In the genomic region with DNA sequence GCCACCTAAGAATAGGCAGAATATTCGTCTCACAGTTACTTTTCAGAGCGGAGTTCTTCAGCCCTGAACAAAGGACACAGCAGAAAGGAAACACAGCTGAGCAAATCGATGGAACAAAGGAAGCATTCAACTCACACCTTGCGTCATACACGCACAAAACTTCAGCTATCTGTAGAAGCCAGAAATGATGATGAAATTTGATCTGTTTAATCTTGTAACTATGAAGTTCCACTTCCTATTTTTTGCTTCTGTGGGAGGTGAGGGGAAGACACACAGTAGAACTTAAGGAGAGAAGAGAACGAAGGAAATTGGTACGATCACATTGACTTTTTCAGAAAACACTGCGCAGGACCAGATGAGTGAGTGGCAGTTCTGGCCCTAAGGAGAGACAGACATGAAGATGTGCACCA, we compare ENCODE assay signal across 1 cellular context.
A peak's percentile ranks its signal among the peaks of the same experiment; 100 is the strongest.
TF ChIP-seq lines count a peak whose summit lies in the region.

No MANE protein-coding gene starts in this region.

TF ChIP-seq in HepG2, 621 proteins besides CTCF, POLR2A, EP300 and RAD21 (continued from another document and continues in another):
- TF ChIP-seq, protein P1, sequence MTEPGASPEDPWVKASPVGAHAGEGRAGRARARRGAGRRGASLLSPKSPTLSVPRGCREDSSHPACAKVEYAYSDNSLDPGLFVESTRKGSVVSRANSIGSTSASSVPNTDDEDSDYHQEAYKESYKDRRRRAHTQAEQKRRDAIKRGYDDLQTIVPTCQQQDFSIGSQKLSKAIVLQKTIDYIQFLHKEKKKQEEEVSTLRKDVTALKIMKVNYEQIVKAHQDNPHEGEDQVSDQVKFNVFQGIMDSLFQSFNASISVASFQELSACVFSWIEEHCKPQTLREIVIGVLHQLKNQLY (CRISPR knock-in tag; IDR thresholded peaks at IDR 0.05) = peak; percentile 45; the same call in 1 of the 2 replicates
- TF ChIP-seq RFXAP (CRISPR knock-in tag; IDR thresholded peaks at IDR 0.05; ENCODE audit: borderline replicate concordance) (no peak), POLR2AphosphoS2 (IDR thresholded peaks at IDR 0.05; ENCODE audit: low read depth, low read length) (no peak), KDM2A (CRISPR knock-in tag; IDR thresholded peaks at IDR 0.05; ENCODE audit: borderline replicate concordance, low read depth) (no peak), ZMAT3 (CRISPR knock-in tag; conservative IDR thresholded peaks at IDR 0.05) (no peak), DMAP1 (CRISPR knock-in tag; IDR thresholded peaks at IDR 0.05) (no peak), MBNL3 (CRISPR knock-in tag; conservative IDR thresholded peaks at IDR 0.05) (no peak), JDP2 (CRISPR knock-in tag; IDR thresholded peaks at IDR 0.05; ENCODE audit: borderline replicate concordance) (no peak), ZSCAN12 (CRISPR knock-in tag; IDR thresholded peaks at IDR 0.05) (no peak), ZNF615 (CRISPR knock-in tag; IDR thresholded peaks at IDR 0.05; ENCODE audit: borderline replicate concordance) (no peak), ZMYM2 (CRISPR knock-in tag; IDR thresholded peaks at IDR 0.05) (no peak), ARID2 (CRISPR knock-in tag; IDR thresholded peaks at IDR 0.05; ENCODE audit: borderline replicate concordance) (no peak), MAZ (IDR thresholded peaks at IDR 0.05; ENCODE audit: borderline replicate concordance, low read depth, low read length) (no peak), MAZ (CRISPR knock-in tag; IDR thresholded peaks at IDR 0.05; ENCODE audit: low read depth) (no peak), SMAD3 (CRISPR knock-in tag; IDR thresholded peaks at IDR 0.05) (peak; percentile 80; the same call in 1 of the 2 replicates), RBFOX2 (IDR thresholded peaks at IDR 0.05; ENCODE audit: low read depth, low read length) (0 out of 2 replicates have a peak, but pooled peaks have one; percentile 43), ZNF75D (CRISPR knock-in tag; IDR thresholded peaks at IDR 0.05; ENCODE audit: borderline replicate concordance) (no peak), ZNF546 (CRISPR knock-in tag; conservative IDR thresholded peaks at IDR 0.05) (no peak), DR1 (CRISPR knock-in tag; IDR thresholded peaks at IDR 0.05) (no peak), NBN (conservative IDR thresholded peaks at IDR 0.05) (no peak), AGO1 (IDR thresholded peaks at IDR 0.05; ENCODE audit: low read depth, low read length, poor library complexity, severe bottlenecking) (no peak), SSRP1 (CRISPR knock-in tag; IDR thresholded peaks at IDR 0.05) (no peak), ATM (IDR thresholded peaks at IDR 0.05; ENCODE audit: borderline replicate concordance) (no peak), HOXA7 (CRISPR knock-in tag; IDR thresholded peaks at IDR 0.05) (no peak), REXO4 (CRISPR knock-in tag; IDR thresholded peaks at IDR 0.05; ENCODE audit: borderline replicate concordance) (no peak), TBX2 (CRISPR knock-in tag; IDR thresholded peaks at IDR 0.05; ENCODE audit: borderline replicate concordance) (peak; percentile 82; the same call in 1 of the 2 replicates), YY1 (IDR thresholded peaks at IDR 0.05; ENCODE audit: insufficient read depth, insufficient replicate concordance, low read depth, low read length) (no peak), ZNF484 (CRISPR knock-in tag; IDR thresholded peaks at IDR 0.05; ENCODE audit: borderline replicate concordance, low read depth) (no peak), TARDBP (CRISPR knock-in tag; IDR thresholded peaks at IDR 0.05) (peak; percentile 78; the same call in 1 of the 2 replicates), NFATC3 (CRISPR knock-in tag; IDR thresholded peaks at IDR 0.05) (no peak), FOSL1 (CRISPR knock-in tag; IDR thresholded peaks at IDR 0.05; ENCODE audit: borderline replicate concordance) (no peak), ZNF562 (CRISPR knock-in tag; IDR thresholded peaks at IDR 0.05; ENCODE audit: borderline replicate concordance) (no peak), ZFP1 (CRISPR knock-in tag; IDR thresholded peaks at IDR 0.05) (no peak), MED8 (CRISPR knock-in tag; IDR thresholded peaks at IDR 0.05; ENCODE audit: insufficient replicate concordance) (no peak), ZNF878 (CRISPR knock-in tag; IDR thresholded peaks at IDR 0.05) (peak; percentile 48; the same call in 1 of the 2 replicates), ZFX (CRISPR knock-in tag; IDR thresholded peaks at IDR 0.05; ENCODE audit: low read depth) (no peak), CBX5 (CRISPR knock-in tag; IDR thresholded peaks at IDR 0.05; ENCODE audit: borderline replicate concordance) (peak; percentile 43; the same call in 1 of the 2 replicates), ZNF124 (CRISPR knock-in tag; IDR thresholded peaks at IDR 0.05) (peak; percentile 72; the same call in 1 of the 2 replicates), ZNF629 (CRISPR knock-in tag; conservative IDR thresholded peaks at IDR 0.05) (peak; percentile 43; the same call in 1 of the 2 replicates)
- TF ChIP-seq, protein P2, sequence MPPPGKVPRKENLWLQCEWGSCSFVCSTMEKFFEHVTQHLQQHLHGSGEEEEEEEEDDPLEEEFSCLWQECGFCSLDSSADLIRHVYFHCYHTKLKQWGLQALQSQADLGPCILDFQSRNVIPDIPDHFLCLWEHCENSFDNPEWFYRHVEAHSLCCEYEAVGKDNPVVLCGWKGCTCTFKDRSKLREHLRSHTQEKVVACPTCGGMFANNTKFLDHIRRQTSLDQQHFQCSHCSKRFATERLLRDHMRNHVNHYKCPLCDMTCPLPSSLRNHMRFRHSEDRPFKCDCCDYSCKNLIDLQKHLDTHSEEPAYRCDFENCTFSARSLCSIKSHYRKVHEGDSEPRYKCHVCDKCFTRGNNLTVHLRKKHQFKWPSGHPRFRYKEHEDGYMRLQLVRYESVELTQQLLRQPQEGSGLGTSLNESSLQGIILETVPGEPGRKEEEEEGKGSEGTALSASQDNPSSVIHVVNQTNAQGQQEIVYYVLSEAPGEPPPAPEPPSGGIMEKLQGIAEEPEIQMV (CRISPR knock-in tag; IDR thresholded peaks at IDR 0.05; ENCODE audit: low read depth) = 0 out of 2 replicates have a peak, but pooled peaks have one; percentile 42
- TF ChIP-seq, protein P3, sequence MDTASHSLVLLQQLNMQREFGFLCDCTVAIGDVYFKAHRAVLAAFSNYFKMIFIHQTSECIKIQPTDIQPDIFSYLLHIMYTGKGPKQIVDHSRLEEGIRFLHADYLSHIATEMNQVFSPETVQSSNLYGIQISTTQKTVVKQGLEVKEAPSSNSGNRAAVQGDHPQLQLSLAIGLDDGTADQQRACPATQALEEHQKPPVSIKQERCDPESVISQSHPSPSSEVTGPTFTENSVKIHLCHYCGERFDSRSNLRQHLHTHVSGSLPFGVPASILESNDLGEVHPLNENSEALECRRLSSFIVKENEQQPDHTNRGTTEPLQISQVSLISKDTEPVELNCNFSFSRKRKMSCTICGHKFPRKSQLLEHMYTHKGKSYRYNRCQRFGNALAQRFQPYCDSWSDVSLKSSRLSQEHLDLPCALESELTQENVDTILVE (CRISPR knock-in tag; IDR thresholded peaks at IDR 0.05) = peak; percentile 64; the same call in 1 of the 2 replicates
- TF ChIP-seq, protein P4, sequence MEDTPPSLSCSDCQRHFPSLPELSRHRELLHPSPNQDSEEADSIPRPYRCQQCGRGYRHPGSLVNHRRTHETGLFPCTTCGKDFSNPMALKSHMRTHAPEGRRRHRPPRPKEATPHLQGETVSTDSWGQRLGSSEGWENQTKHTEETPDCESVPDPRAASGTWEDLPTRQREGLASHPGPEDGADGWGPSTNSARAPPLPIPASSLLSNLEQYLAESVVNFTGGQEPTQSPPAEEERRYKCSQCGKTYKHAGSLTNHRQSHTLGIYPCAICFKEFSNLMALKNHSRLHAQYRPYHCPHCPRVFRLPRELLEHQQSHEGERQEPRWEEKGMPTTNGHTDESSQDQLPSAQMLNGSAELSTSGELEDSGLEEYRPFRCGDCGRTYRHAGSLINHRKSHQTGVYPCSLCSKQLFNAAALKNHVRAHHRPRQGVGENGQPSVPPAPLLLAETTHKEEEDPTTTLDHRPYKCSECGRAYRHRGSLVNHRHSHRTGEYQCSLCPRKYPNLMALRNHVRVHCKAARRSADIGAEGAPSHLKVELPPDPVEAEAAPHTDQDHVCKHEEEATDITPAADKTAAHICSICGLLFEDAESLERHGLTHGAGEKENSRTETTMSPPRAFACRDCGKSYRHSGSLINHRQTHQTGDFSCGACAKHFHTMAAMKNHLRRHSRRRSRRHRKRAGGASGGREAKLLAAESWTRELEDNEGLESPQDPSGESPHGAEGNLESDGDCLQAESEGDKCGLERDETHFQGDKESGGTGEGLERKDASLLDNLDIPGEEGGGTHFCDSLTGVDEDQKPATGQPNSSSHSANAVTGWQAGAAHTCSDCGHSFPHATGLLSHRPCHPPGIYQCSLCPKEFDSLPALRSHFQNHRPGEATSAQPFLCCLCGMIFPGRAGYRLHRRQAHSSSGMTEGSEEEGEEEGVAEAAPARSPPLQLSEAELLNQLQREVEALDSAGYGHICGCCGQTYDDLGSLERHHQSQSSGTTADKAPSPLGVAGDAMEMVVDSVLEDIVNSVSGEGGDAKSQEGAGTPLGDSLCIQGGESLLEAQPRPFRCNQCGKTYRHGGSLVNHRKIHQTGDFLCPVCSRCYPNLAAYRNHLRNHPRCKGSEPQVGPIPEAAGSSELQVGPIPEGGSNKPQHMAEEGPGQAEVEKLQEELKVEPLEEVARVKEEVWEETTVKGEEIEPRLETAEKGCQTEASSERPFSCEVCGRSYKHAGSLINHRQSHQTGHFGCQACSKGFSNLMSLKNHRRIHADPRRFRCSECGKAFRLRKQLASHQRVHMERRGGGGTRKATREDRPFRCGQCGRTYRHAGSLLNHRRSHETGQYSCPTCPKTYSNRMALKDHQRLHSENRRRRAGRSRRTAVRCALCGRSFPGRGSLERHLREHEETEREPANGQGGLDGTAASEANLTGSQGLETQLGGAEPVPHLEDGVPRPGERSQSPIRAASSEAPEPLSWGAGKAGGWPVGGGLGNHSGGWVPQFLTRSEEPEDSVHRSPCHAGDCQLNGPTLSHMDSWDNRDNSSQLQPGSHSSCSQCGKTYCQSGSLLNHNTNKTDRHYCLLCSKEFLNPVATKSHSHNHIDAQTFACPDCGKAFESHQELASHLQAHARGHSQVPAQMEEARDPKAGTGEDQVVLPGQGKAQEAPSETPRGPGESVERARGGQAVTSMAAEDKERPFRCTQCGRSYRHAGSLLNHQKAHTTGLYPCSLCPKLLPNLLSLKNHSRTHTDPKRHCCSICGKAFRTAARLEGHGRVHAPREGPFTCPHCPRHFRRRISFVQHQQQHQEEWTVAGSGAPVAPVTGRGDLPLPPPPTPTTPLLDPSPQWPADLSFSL (CRISPR knock-in tag; IDR thresholded peaks at IDR 0.05) = peak; percentile 11; the same call in 1 of the 2 replicates
- TF ChIP-seq, protein P5, sequence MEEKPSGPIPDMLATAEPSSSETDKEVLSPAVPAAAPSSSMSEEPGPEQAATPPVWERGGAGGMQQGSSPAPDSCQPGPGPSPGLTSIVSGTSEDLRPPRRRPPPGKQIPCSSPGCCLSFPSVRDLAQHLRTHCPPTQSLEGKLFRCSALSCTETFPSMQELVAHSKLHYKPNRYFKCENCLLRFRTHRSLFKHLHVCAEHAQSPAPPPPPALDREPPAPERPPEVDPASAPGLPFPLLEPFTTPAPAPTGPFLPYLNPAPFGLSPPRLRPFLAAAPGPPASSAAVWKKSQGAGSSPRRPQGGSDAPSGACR (CRISPR knock-in tag; IDR thresholded peaks at IDR 0.05) = no peak
- TF ChIP-seq, protein P6, sequence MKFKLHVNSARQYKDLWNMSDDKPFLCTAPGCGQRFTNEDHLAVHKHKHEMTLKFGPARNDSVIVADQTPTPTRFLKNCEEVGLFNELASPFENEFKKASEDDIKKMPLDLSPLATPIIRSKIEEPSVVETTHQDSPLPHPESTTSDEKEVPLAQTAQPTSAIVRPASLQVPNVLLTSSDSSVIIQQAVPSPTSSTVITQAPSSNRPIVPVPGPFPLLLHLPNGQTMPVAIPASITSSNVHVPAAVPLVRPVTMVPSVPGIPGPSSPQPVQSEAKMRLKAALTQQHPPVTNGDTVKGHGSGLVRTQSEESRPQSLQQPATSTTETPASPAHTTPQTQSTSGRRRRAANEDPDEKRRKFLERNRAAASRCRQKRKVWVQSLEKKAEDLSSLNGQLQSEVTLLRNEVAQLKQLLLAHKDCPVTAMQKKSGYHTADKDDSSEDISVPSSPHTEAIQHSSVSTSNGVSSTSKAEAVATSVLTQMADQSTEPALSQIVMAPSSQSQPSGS (CRISPR knock-in tag; IDR thresholded peaks at IDR 0.05) = peak; percentile 95
- TF ChIP-seq, protein P7, sequence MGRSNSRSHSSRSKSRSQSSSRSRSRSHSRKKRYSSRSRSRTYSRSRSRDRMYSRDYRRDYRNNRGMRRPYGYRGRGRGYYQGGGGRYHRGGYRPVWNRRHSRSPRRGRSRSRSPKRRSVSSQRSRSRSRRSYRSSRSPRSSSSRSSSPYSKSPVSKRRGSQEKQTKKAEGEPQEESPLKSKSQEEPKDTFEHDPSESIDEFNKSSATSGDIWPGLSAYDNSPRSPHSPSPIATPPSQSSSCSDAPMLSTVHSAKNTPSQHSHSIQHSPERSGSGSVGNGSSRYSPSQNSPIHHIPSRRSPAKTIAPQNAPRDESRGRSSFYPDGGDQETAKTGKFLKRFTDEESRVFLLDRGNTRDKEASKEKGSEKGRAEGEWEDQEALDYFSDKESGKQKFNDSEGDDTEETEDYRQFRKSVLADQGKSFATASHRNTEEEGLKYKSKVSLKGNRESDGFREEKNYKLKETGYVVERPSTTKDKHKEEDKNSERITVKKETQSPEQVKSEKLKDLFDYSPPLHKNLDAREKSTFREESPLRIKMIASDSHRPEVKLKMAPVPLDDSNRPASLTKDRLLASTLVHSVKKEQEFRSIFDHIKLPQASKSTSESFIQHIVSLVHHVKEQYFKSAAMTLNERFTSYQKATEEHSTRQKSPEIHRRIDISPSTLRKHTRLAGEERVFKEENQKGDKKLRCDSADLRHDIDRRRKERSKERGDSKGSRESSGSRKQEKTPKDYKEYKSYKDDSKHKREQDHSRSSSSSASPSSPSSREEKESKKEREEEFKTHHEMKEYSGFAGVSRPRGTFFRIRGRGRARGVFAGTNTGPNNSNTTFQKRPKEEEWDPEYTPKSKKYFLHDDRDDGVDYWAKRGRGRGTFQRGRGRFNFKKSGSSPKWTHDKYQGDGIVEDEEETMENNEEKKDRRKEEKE (IDR thresholded peaks at IDR 0.05) = no peak
- TF ChIP-seq, protein P8, sequence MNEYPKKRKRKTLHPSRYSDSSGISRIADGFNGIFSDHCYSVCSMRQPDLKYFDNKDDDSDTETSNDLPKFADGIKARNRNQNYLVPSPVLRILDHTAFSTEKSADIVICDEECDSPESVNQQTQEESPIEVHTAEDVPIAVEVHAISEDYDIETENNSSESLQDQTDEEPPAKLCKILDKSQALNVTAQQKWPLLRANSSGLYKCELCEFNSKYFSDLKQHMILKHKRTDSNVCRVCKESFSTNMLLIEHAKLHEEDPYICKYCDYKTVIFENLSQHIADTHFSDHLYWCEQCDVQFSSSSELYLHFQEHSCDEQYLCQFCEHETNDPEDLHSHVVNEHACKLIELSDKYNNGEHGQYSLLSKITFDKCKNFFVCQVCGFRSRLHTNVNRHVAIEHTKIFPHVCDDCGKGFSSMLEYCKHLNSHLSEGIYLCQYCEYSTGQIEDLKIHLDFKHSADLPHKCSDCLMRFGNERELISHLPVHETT (CRISPR knock-in tag; conservative IDR thresholded peaks at IDR 0.05) = no peak
